23 cellular contexts compared by ENCODE assay signal in the genomic region with DNA sequence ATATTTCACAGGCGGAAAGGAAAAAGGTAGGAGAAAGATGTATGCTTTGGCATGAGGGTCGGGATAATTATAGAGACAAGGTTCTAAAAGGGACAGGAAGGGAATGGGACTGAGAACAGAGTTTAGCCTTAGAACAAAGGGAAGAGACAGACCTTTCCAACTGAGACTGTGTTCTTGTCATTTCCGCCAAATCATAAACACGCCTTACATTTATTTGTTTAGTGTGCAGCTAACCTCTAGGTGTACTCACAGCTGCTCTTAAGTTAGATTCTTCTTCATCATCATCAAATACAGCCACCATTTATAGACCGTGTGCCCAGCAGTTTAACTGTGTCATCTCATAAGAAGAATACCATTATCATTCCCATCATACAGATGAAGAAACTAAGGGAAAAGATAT. TPM values are rescaled to one million over a fixed set of nuclear protein-coding genes. Genes with fewer than 3 reads are reported as not detected.
"Had no signal": no experiment of that assay in that cellular context is flagged by ENCODE, and none has a peak within 500 bp of the region (broad histone marks: within the 10 kb centered on the region; RNA-seq: fewer than 3 reads in every experiment).

No MANE protein-coding gene starts in this region.

- DNase-seq: Karpas-422, KG1, MG63, NCI-H1092 treated with DMSO at 0.1 percent for 48 hours, NCI-H1436, NCI-H187, NCI-H2029, NCI-H2081 treated with DMSO at 0.1 percent for 48 hours, NCI-H2171, NCI-H226, NCI-H446, NCI-H510A, NCI-H524 treated with DMSO at 0.1 percent for 48 hours, NCI-H69, NCI-H774, PC-3, SHP77, SK-N-SH, SW 1271 had no signal

- ATAC-seq: Panc1, PC-3 had no signal

RNA-seq across cellular contexts. Expression of gene PCDH1, which starts 39.5 kb away (rescaled TPM):
- total RNA-seq: OCI-LY7 had no signal

RNA-seq across cellular contexts. Expression of gene PCDH12, which starts 40.2 kb away (rescaled TPM):
- total RNA-seq: HT-29, SK-MEL-5 had no signal
